In the genomic region with DNA sequence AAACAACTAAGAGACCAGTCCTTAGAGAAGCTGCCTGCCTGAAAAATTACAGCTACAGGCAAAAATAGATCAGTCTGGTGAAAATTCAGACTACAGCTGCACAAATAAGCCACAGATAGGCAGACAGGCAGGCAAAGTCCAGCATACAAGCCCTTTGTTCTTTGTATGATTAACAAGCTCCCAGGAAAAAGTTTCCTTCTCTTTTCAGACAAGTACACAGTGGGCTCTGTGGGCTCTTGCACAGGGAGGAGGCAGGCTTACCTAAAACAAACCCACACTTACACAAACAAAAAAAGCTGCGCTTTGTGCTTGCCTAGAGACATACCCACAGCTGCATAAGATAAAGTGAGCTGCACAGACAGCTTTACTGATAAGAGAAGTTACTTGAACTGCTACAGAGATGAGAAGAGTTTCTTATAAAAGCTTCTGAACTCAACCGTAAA, we compare ENCODE assay signal across 1 cellular context.
TF ChIP-seq lines count a peak whose summit lies in the region.

No MANE protein-coding gene starts in this region.

TF ChIP-seq in HepG2, 621 proteins besides CTCF, POLR2A, EP300 and RAD21 (continued from another document):
- TF ChIP-seq ZFP62 (CRISPR knock-in tag; IDR thresholded peaks at IDR 0.05) (no peak), ZNF451 (CRISPR knock-in tag; IDR thresholded peaks at IDR 0.05) (no peak), SRSF4 (IDR thresholded peaks at IDR 0.05; ENCODE audit: low read depth, low read length, poor library complexity, severe bottlenecking) (no peak), TBL1XR1 (IDR thresholded peaks at IDR 0.05; ENCODE audit: borderline replicate concordance, low read length, partially characterized antibody) (peak; percentile 55)
